In genomic region chr1:37764888-37765441, GRCh38 we compare ENCODE assay signal across 11 cellular contexts. TPM values are rescaled to one million over a fixed set of nuclear protein-coding genes. Genes with fewer than 3 reads are reported as not detected.
DNase-seq lines count a peak whose midpoint lies in the region; ATAC-seq lines count a peak whose summit lies in the region.
"Had no signal": no experiment of that assay in that cellular context is flagged by ENCODE, and none has a peak within 500 bp of the region (broad histone marks: within the 10 kb centered on the region; RNA-seq: fewer than 3 reads in every experiment).

Gene EPHA10, minus strand, starts transcription at chr1:37765120. Its CDS starts 54 bp downstream, at chr1:37765066.

- H3K4me3 ChIP-seq in endocrine pancreas (ENCODE audit: control insufficient read depth, insufficient read depth, low read length): peak within 1 kb of the TSS; percentile 23
- H3K4me3 ChIP-seq in right cardiac atrium (ENCODE audit: low read length): no peak within 1 kb of the TSS
- H3K4me3 ChIP-seq: adrenal gland, heart right ventricle, vagina had no signal

- H3K9me3 ChIP-seq in endocrine pancreas (ENCODE audit: control insufficient read depth, low read length): no peaks in the 10 kb centered on the region
- no peaks in the 10 kb centered on the region for H3K9me3 ChIP-seq in right cardiac atrium (ENCODE audit: control insufficient read depth, low read length)
- H3K9me3 ChIP-seq: adrenal gland, heart right ventricle, vagina had no signal

- H3K4me3 Mint-ChIP-seq in activated T-cell treated with anti-CD3 and anti-CD28 coated beads, Interleukin-2, amount 50 U/mL, for 4 hours: peak within 1 kb of the TSS; percentile 29

- H3K9me3 Mint-ChIP-seq in activated T-cell treated with anti-CD3 and anti-CD28 coated beads, Interleukin-2, amount 50 U/mL, for 4 hours: no peaks in the 10 kb centered on the region

- peaks cover 82% of the 10 kb centered on the region for H3K27me3 Mint-ChIP-seq in activated T-cell treated with anti-CD3 and anti-CD28 coated beads, Interleukin-2, amount 50 U/mL, for 4 hours (ENCODE audit: low read depth)

- H3K4me1 ChIP-seq in endocrine pancreas (ENCODE audit: control insufficient read depth, insufficient read depth, low read length): no peaks in the 10 kb centered on the region
- no peaks in the 10 kb centered on the region for H3K4me1 ChIP-seq in right cardiac atrium (ENCODE audit: control insufficient read depth, insufficient read depth, low read length)
- H3K4me1 ChIP-seq: adrenal gland, heart right ventricle had no signal

- ATAC-seq in activated T-cell treated with anti-CD3 and anti-CD28 coated beads, Interleukin-2, amount 50 U/mL, for 4 hours: no peak
- no peak for ATAC-seq in GM21717 (IDR thresholded peaks at IDR 0.05; ENCODE audit: unreplicated experiment)
- no peak for ATAC-seq in right cardiac atrium

- DNase-seq in activated T-cell treated with anti-CD3 and anti-CD28 coated beads, Interleukin-2, amount 50 U/mL, for 4 hours: no peak
- DNase-seq in activated T-cell treated with anti-CD3 and anti-CD28 coated beads, Interleukin-2, amount 50 U/mL, for 1 hour: no peak
- peak; percentile 95 for DNase-seq in NCI-H526 treated with DMSO at 0.1 percent for 48 hours (lab: John Stamatoyannopoulos, UW)
- DNase-seq in superior temporal gyrus (ENCODE audit: extremely low spot score): peak; percentile 62
- no peak for DNase-seq in cerebellar nuclear complex (lab: John Stamatoyannopoulos, UW)
- no peak for DNase-seq in right cardiac atrium

- H3K36me3 Mint-ChIP-seq in activated T-cell treated with anti-CD3 and anti-CD28 coated beads, Interleukin-2, amount 50 U/mL, for 4 hours (ENCODE audit: insufficient read depth): no peaks in the 10 kb centered on the region

- intact Hi-C loops in right cardiac atrium (cut with DNase I): no loop called here

- H3K27me3 ChIP-seq in endocrine pancreas (ENCODE audit: control insufficient read depth, insufficient read depth, low read length) (peaks cover 18% of the 10 kb centered on the region), right cardiac atrium (ENCODE audit: control insufficient read depth, insufficient read depth) (no peaks in the 10 kb centered on the region)

- H3K27ac ChIP-seq in right cardiac atrium (ENCODE audit: low read length): no peak within 1 kb of the TSS
- H3K27ac ChIP-seq: adrenal gland, heart right ventricle, vagina had no signal

- peaks cover 14% of the 10 kb centered on the region for H3K4me1 Mint-ChIP-seq in activated T-cell treated with anti-CD3 and anti-CD28 coated beads, Interleukin-2, amount 50 U/mL, for 4 hours (ENCODE audit: low read depth)

- peak within 1 kb of the TSS; percentile 71 for H3K9ac ChIP-seq in endocrine pancreas (ENCODE audit: control insufficient read depth, insufficient read depth, low read length)

- WGBS in right cardiac atrium: 2% methylated on average over 33 of the region's 33 CpGs

- no peaks in the 10 kb centered on the region for H3K36me3 ChIP-seq in endocrine pancreas (ENCODE audit: control insufficient read depth, insufficient read depth, low read length)
- H3K36me3 ChIP-seq: adrenal gland, heart right ventricle, vagina had no signal

RNA-seq across cellular contexts. Expression of gene EPHA10, which starts in this region (rescaled TPM):
- total RNA-seq in activated T-cell treated with anti-CD3 and anti-CD28 coated beads, Interleukin-2, amount 50 U/mL, for 4 hours: under 1 TPM; 0.13 to 0.71 (median 0.27) TPM
- total RNA-seq in right cardiac atrium: 1 to 10 TPM in 1 of 4 donors, under 1 TPM in 3; 0.11 to 1.1 (median 0.36) TPM
- 0.36 TPM for polyA plus RNA-seq in right cardiac atrium

Comparison
In these comparisons a context has a peak if more than half of its experiments do, and no peak if none do; other contexts are left out.
1. DNase-seq: peak in NCI-H526 treated with DMSO at 0.1 percent for 48 hours (single experiment) and superior temporal gyrus (single experiment); none in activated T-cell treated with anti-CD3 and anti-CD28 coated beads, Interleukin-2, amount 50 U/mL, for 4 hours (single experiment), activated T-cell treated with anti-CD3 and anti-CD28 coated beads, Interleukin-2, amount 50 U/mL, for 1 hour (single experiment), cerebellar nuclear complex (0 of 2) and right cardiac atrium (0 of 3).